In genomic region chr7:134254311-134254710, GRCh38 we compare ENCODE assay signal across 13 cellular contexts.
DNase-seq lines count a peak whose midpoint lies in the region; ATAC-seq and TF ChIP-seq lines count a peak whose summit lies in the region.
"Had no signal": no experiment of that assay in that cellular context is flagged by ENCODE, and none has a peak within 500 bp of the region (broad histone marks: within the 10 kb centered on the region; RNA-seq: fewer than 3 reads in every experiment).

No MANE protein-coding gene starts in this region.

- H3K4me3 ChIP-seq in Loucy (ENCODE audit: low read length, poor library complexity, severe bottlenecking) (no peak overlapping the region), WI38 (ENCODE audit: low read depth, low read length) (no peak overlapping the region), liver (ENCODE audit: low read depth in 1 of 3, low read length in 3 of 3) (no peak overlapping the region), upper lobe of left lung (no peak overlapping the region)
- H3K4me3 ChIP-seq: skin epidermis had no signal

- H3K79me2 ChIP-seq in Loucy (ENCODE audit: insufficient read depth, low read length) = no peaks in the 10 kb centered on the region

- peak; percentile 67 for DNase-seq in DMS53 (lab: John Stamatoyannopoulos, UW)
- DNase-seq in DMS53 treated with DMSO at 0.1 percent for 48 hours (lab: John Stamatoyannopoulos, UW; ENCODE audit: unreplicated experiment) = no peak
- DNase-seq in cardiac septum (ENCODE audit: low spot score) = no peak
- no peak for DNase-seq in upper lobe of left lung
- DNase-seq: activated naive CD8-positive, alpha-beta T cell treated with anti-CD3 and anti-CD28 coated beads for 36 hours; effector memory CD8-positive, alpha-beta T cell; naive thymus-derived CD8-positive, alpha-beta T cell; stimulated activated CD8-positive, alpha-beta memory T cell treated with anti-CD3 and anti-CD28 coated beads, Interleukin-4, amount 100 ng/mL, for 48 hours had no signal

- no peak overlapping the region for H3K4me2 ChIP-seq in Loucy (ENCODE audit: low read depth, low read length, poor library complexity, severe bottlenecking)

- H3K36me3 ChIP-seq in Loucy (ENCODE audit: insufficient read depth, low read length) (no peaks in the 10 kb centered on the region), liver (ENCODE audit: control insufficient read depth in 4 of 4, insufficient read depth in 3 of 4, low read depth in 1 of 4, low read length in 3 of 4) (no peaks in the 10 kb centered on the region), upper lobe of left lung (no peaks in the 10 kb centered on the region)

- intact Hi-C loops in cardiac septum (cut with DNase I) = no loop called here

- no peaks in the 10 kb centered on the region for H3F3A ChIP-seq in Loucy (ENCODE audit: low read depth)

- no peak for TF ChIP-seq POLR2A in upper lobe of left lung (IDR thresholded peaks at IDR 0.05)

- no peak overlapping the region for H2AFZ ChIP-seq in Loucy (ENCODE audit: low read length)

- peak; percentile 38 for TF ChIP-seq CTCF in Loucy (conservative IDR thresholded peaks at IDR 0.05; ENCODE audit: low read length)
- TF ChIP-seq CTCF in WI38 (IDR thresholded peaks at IDR 0.05; ENCODE audit: low read depth, low read length) = peak; percentile 16; the same call in 1 of the 2 replicates
- peak; percentile 13 for TF ChIP-seq CTCF in liver (IDR thresholded peaks at IDR 0.05; ENCODE audit: low read depth, low read length, missing input control)
- TF ChIP-seq CTCF in upper lobe of left lung (IDR thresholded peaks at IDR 0.05) = peak in 1 of 6 experiments; percentile 16

- H3K4me1 ChIP-seq in Loucy (ENCODE audit: insufficient read depth, low read length, poor library complexity, severe bottlenecking) = no peaks in the 10 kb centered on the region
- no peaks in the 10 kb centered on the region for H3K4me1 ChIP-seq in liver (ENCODE audit: control insufficient read depth in 4 of 4, insufficient read depth in 4 of 4, low read length in 3 of 4)
- H3K4me1 ChIP-seq in upper lobe of left lung = no peaks in the 10 kb centered on the region

- WGBS in liver = 96% methylated on average over 3 of the region's 3 CpGs
- WGBS in upper lobe of left lung, 2 donors = 92 to 98% methylated on average over 3 of the region's 3 CpGs

- H3K9ac ChIP-seq in Loucy (ENCODE audit: low read depth, low read length, poor library complexity, severe bottlenecking) = no peak overlapping the region
- H3K9ac ChIP-seq in liver (ENCODE audit: low read depth in 1 of 2, low read length in 2 of 2) = no peak overlapping the region

- H3K27me3 ChIP-seq in Loucy (ENCODE audit: insufficient read depth, low read length, poor library complexity, severe bottlenecking) (no peaks in the 10 kb centered on the region), liver (ENCODE audit: control insufficient read depth in 4 of 4, insufficient read depth in 4 of 4, low read length in 3 of 4) (no peaks in the 10 kb centered on the region), upper lobe of left lung (no peaks in the 10 kb centered on the region)

- no peak for TF ChIP-seq EP300 in upper lobe of left lung (IDR thresholded peaks at IDR 0.05)

- no peak overlapping the region for H3K27ac ChIP-seq in liver (ENCODE audit: low read depth in 1 of 2, low read length in 2 of 2)
- H3K27ac ChIP-seq in upper lobe of left lung = no peak overlapping the region
- H3K27ac ChIP-seq: skin epidermis had no signal

- no peaks in the 10 kb centered on the region for H4K20me1 ChIP-seq in Loucy (ENCODE audit: insufficient read depth, low read length, poor library complexity, severe bottlenecking)

- ATAC-seq in GM21447 (IDR thresholded peaks at IDR 0.05; ENCODE audit: unreplicated experiment) (no peak), upper lobe of left lung (ENCODE audit: low FRiP score in 2 of 2) (no peak)
- ATAC-seq: effector memory CD8-positive, alpha-beta T cell; naive thymus-derived CD8-positive, alpha-beta T cell had no signal

- H3K9me3 ChIP-seq in Loucy (ENCODE audit: insufficient read depth, low read depth, low read length) = no peaks in the 10 kb centered on the region
- no peaks in the 10 kb centered on the region for H3K9me3 ChIP-seq in liver (ENCODE audit: control insufficient read depth in 4 of 4, low read length in 3 of 4)
- H3K9me3 ChIP-seq in upper lobe of left lung = no peaks in the 10 kb centered on the region

- no peaks in the 10 kb centered on the region for H3K9me2 ChIP-seq in Loucy (replicated peaks; ENCODE audit: low read depth, low read length)

- peak; percentile 57 to 62 for TF ChIP-seq RAD21 in liver (IDR thresholded peaks at IDR 0.05)

TF ChIP-seq in liver, 16 proteins besides CTCF, POLR2A, EP300 and RAD21:
- TF ChIP-seq JUND (IDR thresholded peaks at IDR 0.05) = no peak
- TF ChIP-seq ATF3 (IDR thresholded peaks at IDR 0.05) = no peak
- TF ChIP-seq HNF4G (IDR thresholded peaks at IDR 0.05) = no peak
- TF ChIP-seq REST (IDR thresholded peaks at IDR 0.05) = no peak
- TF ChIP-seq FOXA1 (IDR thresholded peaks at IDR 0.05) = no peak
- no peak for TF ChIP-seq TAF1 (conservative IDR thresholded peaks at IDR 0.05)
- no peak for TF ChIP-seq NR2F2 (IDR thresholded peaks at IDR 0.05)
- no peak for TF ChIP-seq GABPA (IDR thresholded peaks at IDR 0.05 in 1 of 2, conservative IDR thresholded peaks at IDR 0.05 in 1 of 2)
- TF ChIP-seq MAX (IDR thresholded peaks at IDR 0.05) = no peak
- no peak for TF ChIP-seq YY1 (IDR thresholded peaks at IDR 0.05)
- no peak for TF ChIP-seq HNF4A (conservative IDR thresholded peaks at IDR 0.05)
- TF ChIP-seq EGR1 (IDR thresholded peaks at IDR 0.05; ENCODE audit: low read depth in 2 of 2) = no peak
- no peak for TF ChIP-seq FOXA2 (IDR thresholded peaks at IDR 0.05)
- no peak for TF ChIP-seq ZBTB33 (IDR thresholded peaks at IDR 0.05)
- TF ChIP-seq SP1 (IDR thresholded peaks at IDR 0.05) = no peak
- TF ChIP-seq RXRA (IDR thresholded peaks at IDR 0.05) = no peak
TF ChIP-seq in liver: peak in this region for 0.
